ENCODE assay signal across 8 cellular contexts in the genomic region with DNA sequence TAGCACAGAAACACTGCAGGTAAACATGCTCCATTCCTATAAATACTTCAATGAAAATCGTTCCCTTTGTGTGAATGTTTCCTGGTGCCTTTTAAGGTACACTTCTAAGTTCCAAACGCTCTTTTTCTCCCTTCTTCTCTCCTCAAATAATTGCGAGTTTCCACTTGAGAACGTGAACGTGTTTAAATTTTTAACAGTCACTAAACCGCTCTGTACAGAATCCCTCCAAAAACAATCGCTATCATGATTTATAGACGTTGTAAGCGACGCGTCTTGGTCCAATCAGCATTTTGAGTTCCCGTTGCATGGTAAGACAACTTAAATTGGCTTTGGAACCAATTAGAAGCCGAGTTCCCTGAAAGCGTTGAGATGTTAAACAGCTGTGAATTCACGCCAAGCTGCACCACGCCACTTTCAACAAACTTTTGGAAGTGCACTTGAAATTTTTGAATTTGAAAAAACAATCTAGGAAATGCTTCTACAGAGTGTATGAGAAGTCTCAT. TPM values are rescaled to one million over a fixed set of nuclear protein-coding genes. Genes with fewer than 3 reads are reported as not detected.
DNase-seq lines count a peak whose midpoint lies in the region; ATAC-seq and TF ChIP-seq lines count a peak whose summit lies in the region.

No MANE protein-coding gene starts in this region.

- ATAC-seq in RWPE2 (ENCODE audit: low read depth) = peak; percentile 37
- peak; percentile 39 for ATAC-seq in left lung

- H3K4me3 ChIP-seq in RWPE2 (ENCODE audit: severe bottlenecking) (peak overlapping the region; percentile 82), left lung (peak overlapping the region; percentile 55 to 59), subcutaneous abdominal adipose tissue (ENCODE audit: low read depth in 1 of 5, low read length in 5 of 5) (peak overlapping the region; percentile 79 to 90 (median 83))

- H3K27me3 ChIP-seq in RWPE2 (ENCODE audit: insufficient read depth, poor library complexity, severe bottlenecking) = no peaks in the 10 kb centered on the region
- H3K27me3 ChIP-seq in left lung = peaks cover 1 to 5% of the 10 kb centered on the region in 2 donors
- H3K27me3 ChIP-seq in subcutaneous abdominal adipose tissue (ENCODE audit: control insufficient read depth in 5 of 5, insufficient read depth in 4 of 5, low read length in 5 of 5) = no peaks in the 10 kb centered on the region

- peak overlapping the region in 4 of 5 donors; percentile 71 to 85 (median 76) for H3K9ac ChIP-seq in subcutaneous abdominal adipose tissue (ENCODE audit: low read length in 5 of 5)

- TF ChIP-seq CTCF in RWPE2 (IDR thresholded peaks at IDR 0.05; ENCODE audit: poor library complexity, severe bottlenecking) (no peak), left lung (IDR thresholded peaks at IDR 0.05) (no peak)

- H3K4me1 ChIP-seq in RWPE2 (ENCODE audit: insufficient read depth, poor library complexity, severe bottlenecking) (peaks cover 5% of the 10 kb centered on the region), left lung (peaks cover 0 to 15% of the 10 kb centered on the region in 2 donors), subcutaneous abdominal adipose tissue (ENCODE audit: control insufficient read depth in 5 of 5, insufficient read depth in 5 of 5, low read length in 5 of 5) (peaks cover 0 to 18% (median 12%) of the 10 kb centered on the region in 5 donors)

- peak overlapping the region; percentile 34 for H3K27ac ChIP-seq in RWPE2 (ENCODE audit: poor library complexity, severe bottlenecking)
- H3K27ac ChIP-seq in left lung = peak overlapping the region; percentile 16 to 53
- no peak overlapping the region for H3K27ac ChIP-seq in subcutaneous abdominal adipose tissue (ENCODE audit: low read depth, low read length)

- intact Hi-C loops in left lung (cut with DNase I) = no loop called here

- H3K9me3 ChIP-seq in RWPE2 (ENCODE audit: severe bottlenecking) (no peaks in the 10 kb centered on the region), left lung (no peaks in the 10 kb centered on the region), subcutaneous abdominal adipose tissue (ENCODE audit: control insufficient read depth in 5 of 5, low read length in 5 of 5) (no peaks in the 10 kb centered on the region)

- H3K36me3 ChIP-seq in RWPE2 (ENCODE audit: low read depth) = no peaks in the 10 kb centered on the region
- H3K36me3 ChIP-seq in left lung = no peaks in the 10 kb centered on the region
- no peaks in the 10 kb centered on the region for H3K36me3 ChIP-seq in subcutaneous abdominal adipose tissue (ENCODE audit: control insufficient read depth in 5 of 5, insufficient read depth in 5 of 5, low read length in 5 of 5)

- DNase-seq in GM03348 (ENCODE audit: low spot score) (peak; percentile 44), LHCN-M2 (ENCODE audit: low read depth) (peak; percentile 84), RWPE2 (ENCODE audit: low spot score) (no peak), left lung (no peak), ureter (ENCODE audit: low spot score) (no peak), COLO829 (ENCODE audit: low spot score) (no peak)
- peak; percentile 41 for DNase-seq in central memory CD4-positive, alpha-beta T cell

RNA-seq across cellular contexts. Expression of gene EBLN1, which starts 12.6 kb away (rescaled TPM):
- total RNA-seq in LHCN-M2 (2014; rRNA removed) (0.26 TPM in 1 of 2 replicates, not detected in the other), left lung (not detected), ureter (not detected)
- polyA plus RNA-seq in LHCN-M2 (2012) = not detected

Comparison
In these comparisons a context has a peak if more than half of its experiments do, and no peak if none do; other contexts are left out.
1. DNase-seq: peak in GM03348 (single experiment), LHCN-M2 (single experiment) and central memory CD4-positive, alpha-beta T cell (single experiment); none in RWPE2 (single experiment), left lung (0 of 2), ureter (single experiment) and COLO829 (single experiment).
2. Peak in every context shown above with its lines, with median percentiles within 50 percentile points of each other: H3K4me3 ChIP-seq.